ENCODE assay signal across 1 cellular context in the genomic region with DNA sequence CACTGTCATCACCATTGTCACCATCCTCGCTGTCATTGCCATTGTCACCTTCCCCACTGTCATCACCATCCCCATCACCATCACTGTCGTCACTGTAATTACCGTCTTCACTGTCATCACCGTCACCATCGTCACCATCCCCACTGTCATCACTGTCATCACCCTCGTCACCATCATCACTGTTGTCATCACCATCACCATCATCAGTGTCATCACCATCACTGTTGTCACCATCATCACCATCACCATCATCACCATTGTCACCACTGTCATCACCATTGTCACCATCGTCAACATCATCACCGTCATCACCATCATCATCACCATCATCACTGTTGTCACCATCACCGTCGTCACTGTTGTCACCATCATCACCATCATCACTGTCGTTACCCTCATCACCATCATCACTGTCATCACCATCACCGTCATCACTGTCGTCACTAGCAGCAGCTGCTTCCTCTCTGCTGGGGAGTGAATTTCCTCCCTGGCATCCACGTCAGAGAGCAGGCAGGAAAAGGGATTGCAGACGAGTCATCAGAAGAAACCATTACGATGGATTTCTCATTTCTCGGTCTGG.
TF ChIP-seq lines count a peak whose summit lies in the region.

No MANE protein-coding gene starts in this region.

TF ChIP-seq in H1, 55 proteins besides CTCF, POLR2A, EP300 and RAD21:
- TF ChIP-seq SIRT6 (IDR thresholded peaks at IDR 0.05; ENCODE audit: low read length) (no peak), ASH2L (IDR thresholded peaks at IDR 0.05; ENCODE audit: low read length) (no peak), CBX8 (IDR thresholded peaks at IDR 0.05; ENCODE audit: borderline replicate concordance, low read depth, low read length) (no peak), KDM1A (IDR thresholded peaks at IDR 0.05; ENCODE audit: borderline replicate concordance, low read length) (no peak), SIX5 (IDR thresholded peaks at IDR 0.05; ENCODE audit: low read depth, low read length) (no peak), SP2 (IDR thresholded peaks at IDR 0.05; ENCODE audit: low read length) (no peak)
- TF ChIP-seq, protein P1, sequence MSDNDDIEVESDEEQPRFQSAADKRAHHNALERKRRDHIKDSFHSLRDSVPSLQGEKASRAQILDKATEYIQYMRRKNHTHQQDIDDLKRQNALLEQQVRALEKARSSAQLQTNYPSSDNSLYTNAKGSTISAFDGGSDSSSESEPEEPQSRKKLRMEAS (IDR thresholded peaks at IDR 0.05): no peak
